In genomic region chr10:1044964-1045363, GRCh38 we compare ENCODE assay signal across 13 cellular contexts. TPM values are rescaled to one million over a fixed set of nuclear protein-coding genes. Genes with fewer than 3 reads are reported as not detected.
A peak's percentile ranks its signal among the peaks of the same experiment; 100 is the strongest.
DNase-seq lines count a peak whose midpoint lies in the region; ATAC-seq and TF ChIP-seq lines count a peak whose summit lies in the region.
"Had no signal": no experiment of that assay in that cellular context is flagged by ENCODE, and none has a peak within 500 bp of the region (broad histone marks: within the 10 kb centered on the region; RNA-seq: fewer than 3 reads in every experiment).

No MANE protein-coding gene starts in this region.

- no peaks in the 10 kb centered on the region for H3K27me3 ChIP-seq in BE2C
- no peaks in the 10 kb centered on the region for H3K27me3 ChIP-seq in IMR-90 (ENCODE audit: control insufficient read depth, insufficient read depth, low read length)
- no peaks in the 10 kb centered on the region for H3K27me3 ChIP-seq in mammary epithelial cell (ENCODE audit: insufficient read depth, low read length)
- H3K27me3 ChIP-seq: gastroesophageal sphincter had no signal

- in situ Hi-C loops in IMR-90 (cut with MboI; ENCODE audit: low sequenced_read_pairs), result no loop called here
- in situ Hi-C loops in mammary epithelial cell (cut with MboI; ENCODE audit: low sequenced_read_pairs in 2 of 2), result no loop called here

- H3K23ac ChIP-seq in IMR-90 (ENCODE audit: low read depth, low read length), result no peak overlapping the region

- no peaks in the 10 kb centered on the region for H3K9me3 ChIP-seq in BE2C
- H3K9me3 ChIP-seq in IMR-90 (ENCODE audit: control insufficient read depth, insufficient read depth, low read length), result no peaks in the 10 kb centered on the region
- no peaks in the 10 kb centered on the region for H3K9me3 ChIP-seq in mammary epithelial cell (replicated peaks; ENCODE audit: insufficient read depth, low read length)
- H3K9me3 ChIP-seq: gastroesophageal sphincter had no signal

- no peak overlapping the region for H2BK15ac ChIP-seq in IMR-90 (ENCODE audit: low read depth, low read length)

- TF ChIP-seq POLR2A in IMR-90 (IDR thresholded peaks at IDR 0.05; ENCODE audit: low read depth, low read length), result peak; percentile 48; the same call in 1 of the 2 replicates

- no peak for DNase-seq in BE2C
- DNase-seq in IMR-90, result no peak
- no peak for DNase-seq in mammary epithelial cell
- no peak for DNase-seq in nephron progenitor cell
- DNase-seq in putamen (ENCODE audit: low spot score), result no peak
- DNase-seq in HuH-7.5 (ENCODE audit: low spot score), result no peak
- no peak for DNase-seq in GM10248 (ENCODE audit: extremely low spot score)
- no peak for DNase-seq in NCI-H1048 (lab: John Stamatoyannopoulos, UW)
- DNase-seq: amygdala, DMS153 had no signal

- 0% methylated on average over 1 of the region's 4 CpGs; no CpG with 5 or more reads in 1 of the 2 experiments for WGBS in IMR-90 (ENCODE audit: extremely low coverage in 2 of 2, insufficient read length in 1 of 2), 2 experiments
- 67% methylated on average over 4 of the region's 4 CpGs for WGBS in mammary epithelial cell (ENCODE audit: low coverage, missing lambda C conversion rate)

- peaks cover 66% of the 10 kb centered on the region for H3K36me3 Mint-ChIP-seq in nephron progenitor cell (ENCODE audit: low read depth)

- H2BK120ac ChIP-seq in IMR-90 (ENCODE audit: low read depth, low read length), result no peak overlapping the region

- H3K56ac ChIP-seq in IMR-90 (ENCODE audit: extremely low read depth, insufficient read depth, low read length), result no peak overlapping the region

- intact Hi-C loops in IMR-90 (cut with micrococcal nuclease) (no loop called here), mammary epithelial cell (cut with micrococcal nuclease) (loop anchor here (1.0 kb wide), 1 partner anchor 9 kb away; no protein-coding TSS in a partner anchor)

- H3K9ac ChIP-seq in IMR-90 (ENCODE audit: low read depth, low read length) (no peak overlapping the region), mammary epithelial cell (ENCODE audit: insufficient read depth, low read length) (no peak overlapping the region)

- no peak for TF ChIP-seq RAD21 in IMR-90 (IDR thresholded peaks at IDR 0.05; ENCODE audit: low read length)

- no peak for TF ChIP-seq CTCF in BE2C (IDR thresholded peaks at IDR 0.05; ENCODE audit: low read depth, low read length)
- no peak for TF ChIP-seq CTCF in IMR-90 (conservative IDR thresholded peaks at IDR 0.05; ENCODE audit: low read depth, low read length)
- no peak for TF ChIP-seq CTCF in mammary epithelial cell (conservative IDR thresholded peaks at IDR 0.05 in 1 of 2, IDR thresholded peaks at IDR 0.05 in 1 of 2; ENCODE audit: extremely low read depth in 1 of 2, insufficient read depth in 1 of 2, low read depth in 1 of 2, low read length in 2 of 2)
- no peak for TF ChIP-seq CTCF in nephron progenitor cell (IDR thresholded peaks at IDR 0.05)
- TF ChIP-seq CTCF in GM10248 (IDR thresholded peaks at IDR 0.05; ENCODE audit: control extremely low read depth, extremely low read depth, low read depth, missing control alignments), result no peak

- no peaks in the 10 kb centered on the region for H3K9me3 Mint-ChIP-seq in nephron progenitor cell

- no peak overlapping the region for H2BK20ac ChIP-seq in IMR-90 (ENCODE audit: low read depth, low read length)

- peak overlapping the region; percentile 93 for H3K27ac Mint-ChIP-seq in nephron progenitor cell

- H3K27ac ChIP-seq in IMR-90 (ENCODE audit: insufficient read depth, low read length) (no peak overlapping the region), mammary epithelial cell (ENCODE audit: insufficient read depth, low read depth, low read length) (no peak overlapping the region)

- H4K20me1 ChIP-seq in IMR-90 (ENCODE audit: insufficient read depth, low read length) (peaks cover 34% of the 10 kb centered on the region), mammary epithelial cell (ENCODE audit: insufficient read depth, low read length) (peaks cover 8% of the 10 kb centered on the region)

- POLR2A ChIA-PET in IMR-90 (lab: Charles Lee; ENCODE audit: unreplicated experiment), result no interaction called here
- POLR2A ChIA-PET in GM10248 (lab: Yijun Ruan, JAX), result interaction anchor here (1.3 to 1.5 kb wide), 2 partner anchors 9 to 116 kb away, joined by 4 to 9 read pairs; no protein-coding TSS in a partner anchor

- no peak overlapping the region for H2BK5ac ChIP-seq in IMR-90 (ENCODE audit: low read depth, low read length, poor library complexity, severe bottlenecking)

- H4K91ac ChIP-seq in IMR-90 (ENCODE audit: insufficient read depth, low read depth, low read length), result no peak overlapping the region

- H3K79me2 ChIP-seq in mammary epithelial cell (ENCODE audit: insufficient read depth, low read length), result peaks cover 73% of the 10 kb centered on the region

- no peak overlapping the region for H4K5ac ChIP-seq in IMR-90 (ENCODE audit: low read depth, low read length)

- no peak overlapping the region for H3K4me2 ChIP-seq in IMR-90 (ENCODE audit: low read depth, low read length)
- peak overlapping the region; percentile 83 for H3K4me2 ChIP-seq in mammary epithelial cell (ENCODE audit: insufficient read depth, low read depth, low read length)

- H2AK5ac ChIP-seq in IMR-90 (ENCODE audit: low read depth, low read length), result no peak overlapping the region

- peaks cover 40% of the 10 kb centered on the region for H3K4me1 Mint-ChIP-seq in nephron progenitor cell

- CTCF ChIA-PET in IMR-90 (lab: Yijun Ruan, JAX), result interaction anchor here (0.6 kb wide), 1 partner anchor 8 kb away, joined by 4 read pairs; no protein-coding TSS in a partner anchor
- CTCF ChIA-PET in mammary epithelial cell (lab: Charles Lee; ENCODE audit: low non-redundant PET), result no interaction called here
- CTCF ChIA-PET in GM10248 (lab: Yijun Ruan, JAX), result interaction anchor here (0.5 to 1.7 kb wide), 3 partner anchors 9 to 64 kb away, joined by 3 to 12 read pairs (median 4); no protein-coding TSS in a partner anchor

- peaks cover 8% of the 10 kb centered on the region; the same call in 1 of the 2 replicates for H3K9me1 ChIP-seq in IMR-90 (ENCODE audit: insufficient read depth, low read length)

- ATAC-seq in IMR-90 (ENCODE audit: low read depth), result no peak
- ATAC-seq: gastroesophageal sphincter had no signal

- H3K14ac ChIP-seq in IMR-90 (replicated peaks; ENCODE audit: low read depth, low read length), result no peak overlapping the region

- peaks cover 18 to 52% of the 10 kb centered on the region in 2 experiments for H3K79me1 ChIP-seq in IMR-90 (ENCODE audit: low read depth in 1 of 2, low read length in 2 of 2)

- H3K4me1 ChIP-seq in BE2C (no peaks in the 10 kb centered on the region; the same call in none of the 2 replicates), IMR-90 (ENCODE audit: control insufficient read depth, insufficient read depth, low read length) (peaks cover 2% of the 10 kb centered on the region; the same call in 1 of the 2 replicates), mammary epithelial cell (ENCODE audit: insufficient read depth, low read length) (peaks cover 20% of the 10 kb centered on the region)

- H3K27me3 Mint-ChIP-seq in nephron progenitor cell (ENCODE audit: low read depth, poor library complexity), result no peaks in the 10 kb centered on the region

- BruUV-seq in IMR-90 (replicated peaks; lab: Mats Ljungman, UMichigan) (no TSS peak), mammary epithelial cell (replicated peaks; lab: Mats Ljungman, UMichigan) (TSS peak; percentile 1)

- no peak overlapping the region for H3K18ac ChIP-seq in IMR-90 (ENCODE audit: low read depth, low read length)

- no peak overlapping the region for H3K4ac ChIP-seq in IMR-90 (ENCODE audit: low read depth, low read length)

- H2AFZ ChIP-seq in IMR-90 (replicated peaks; ENCODE audit: low read length, poor library complexity) (no peak overlapping the region), mammary epithelial cell (ENCODE audit: low read depth, low read length) (no peak overlapping the region)

- H3K4me3 Mint-ChIP-seq in nephron progenitor cell, result peak overlapping the region; percentile 79

- dilution Hi-C loops in IMR-90 (cut with HindIII; ENCODE audit: low sequenced_read_pairs, unreplicated experiment) (no loop called here), mammary epithelial cell (cut with HindIII; ENCODE audit: low sequenced_read_pairs) (loop anchor here (5.0 kb wide), 1 partner anchor 228 kb away; no protein-coding TSS in a partner anchor)

- H4K8ac ChIP-seq in IMR-90 (ENCODE audit: low read depth in 2 of 2, low read length in 2 of 2), result no peak overlapping the region

- H2AK9ac ChIP-seq in IMR-90 (replicated peaks; ENCODE audit: low read depth, low read length, poor library complexity), result no peak overlapping the region

- H3K4me3 ChIP-seq in BE2C (ENCODE audit: low read depth, low read length), result 0 out of 2 replicates have a peak overlapping the region, but pooled peaks have one; percentile 2
- no peak overlapping the region for H3K4me3 ChIP-seq in IMR-90 (ENCODE audit: insufficient read depth, low read depth, low read length)
- peak overlapping the region in 1 of 3 experiments; percentile 10 for H3K4me3 ChIP-seq in mammary epithelial cell (replicated peaks in 1 of 3; ENCODE audit: insufficient read depth in 1 of 3, low read depth in 2 of 3, low read length in 3 of 3)
- H3K4me3 ChIP-seq: gastroesophageal sphincter had no signal

- H3K36me3 ChIP-seq in BE2C (peaks cover 31% of the 10 kb centered on the region), IMR-90 (ENCODE audit: control insufficient read depth, insufficient read depth, low read length) (peaks cover 11% of the 10 kb centered on the region), mammary epithelial cell (ENCODE audit: insufficient read depth, low read length) (peaks cover 31% of the 10 kb centered on the region)

RNA-seq across cellular contexts. Expression of gene IDI1, which starts 4.0 kb away (rescaled TPM):
- polyA plus RNA-seq in BE2C (2012; ENCODE audit: insufficient read depth, insufficient read length, low read depth), result 30.6 TPM
- total RNA-seq in IMR-90 (2012; rRNA removed) (27.4 and 45.8 TPM in 2 replicates), mammary epithelial cell (10 to 100 TPM; 54.2 to 80.3 TPM)
- polyA plus RNA-seq in IMR-90 (2012; rRNA removed) (23.9 and 27.3 TPM in 2 replicates), mammary epithelial cell (88.3 TPM)
- polyA plus RNA-seq in IMR-90 (2012; cell fraction: cytosol; rRNA removed), result 4.1 and 6.3 TPM in 2 replicates
- 13.7 and 128 TPM in 2 replicates for polyA plus RNA-seq in IMR-90 (2012; cell fraction: nucleus; rRNA removed; ENCODE audit: low replicate concordance)
- polyA minus RNA-seq in mammary epithelial cell, result 62.7 TPM

RNA-seq across cellular contexts. Expression of gene WDR37, which starts 11.2 kb away (rescaled TPM):
- polyA plus RNA-seq in BE2C (2012; ENCODE audit: insufficient read depth, insufficient read length, low read depth), result 17.2 TPM
- total RNA-seq in IMR-90 (2012; rRNA removed) (12.7 and 16.4 TPM in 2 replicates), mammary epithelial cell (10 to 100 TPM; 17.3 to 25.0 TPM)
- polyA plus RNA-seq in IMR-90 (2012; rRNA removed) (14.0 and 14.5 TPM in 2 replicates), mammary epithelial cell (15.6 TPM)
- 9.0 and 12.3 TPM in 2 replicates for polyA plus RNA-seq in IMR-90 (2012; cell fraction: cytosol; rRNA removed)
- polyA plus RNA-seq in IMR-90 (2012; cell fraction: nucleus; rRNA removed; ENCODE audit: low replicate concordance), result 26.3 and 32.3 TPM in 2 replicates
- polyA minus RNA-seq in mammary epithelial cell, result 18.0 TPM

RNA-seq across cellular contexts. Expression of gene IDI2, which starts 19.3 kb away (rescaled TPM):
- polyA plus RNA-seq in BE2C (2012; ENCODE audit: insufficient read depth, insufficient read length, low read depth), result not detected
- total RNA-seq in IMR-90 (2012; rRNA removed) (not detected in 2 replicates), mammary epithelial cell (not detected)
- polyA plus RNA-seq in IMR-90 (2012; rRNA removed) (not detected in 2 replicates), mammary epithelial cell (not detected)
- not detected in 2 replicates for polyA plus RNA-seq in IMR-90 (2012; cell fraction: cytosol; rRNA removed)
- not detected in 2 replicates for polyA plus RNA-seq in IMR-90 (2012; cell fraction: nucleus; rRNA removed; ENCODE audit: low replicate concordance)
- not detected for polyA minus RNA-seq in mammary epithelial cell
- total RNA-seq: gastroesophageal sphincter; HT-29; T-helper 2 cell treated with Interferon-gamma antibody and Interleukin-4, amounts not matched to agents 100 ng/mL and 5 ng/mL, for 36 hours had no signal

RNA-seq across cellular contexts. Expression of gene GTPBP4, which starts 56.7 kb away (rescaled TPM):
- polyA plus RNA-seq in BE2C (2012; ENCODE audit: insufficient read depth, insufficient read length, low read depth), result 153 TPM
- 46.2 and 71.7 TPM in 2 replicates for total RNA-seq in IMR-90 (2012; rRNA removed)
- 43.6 and 48.6 TPM in 2 replicates for polyA plus RNA-seq in IMR-90 (2012; rRNA removed)
- polyA plus RNA-seq in IMR-90 (2012; cell fraction: cytosol; rRNA removed), result 5.5 and 7.8 TPM in 2 replicates
- 22.2 and 87.5 TPM in 2 replicates for polyA plus RNA-seq in IMR-90 (2012; cell fraction: nucleus; rRNA removed; ENCODE audit: low replicate concordance)
- 100 to 1,000 TPM in 1 of 2 donors, 10 to 100 TPM in 1; 31.0 to 114 TPM for total RNA-seq in mammary epithelial cell
- 33.8 TPM for polyA plus RNA-seq in mammary epithelial cell
- 36.4 TPM for polyA minus RNA-seq in mammary epithelial cell
